ENCODE assay signal across 8 cellular contexts in genomic region chr17:1684307-1685189, GRCh38. TPM values are rescaled to one million over a fixed set of nuclear protein-coding genes. Genes with fewer than 3 reads are reported as not detected.
DNase-seq lines count a peak whose midpoint lies in the region; ATAC-seq and TF ChIP-seq lines count a peak whose summit lies in the region.

Gene PRPF8, minus strand, starts transcription at chr17:1684867. Its CDS starts 296 bp downstream, at chr17:1684571.

- DNase-seq in BJ (ENCODE audit: low read depth), result peak; percentile 87
- DNase-seq in NCI-H526 treated with DMSO at 0.1 percent for 48 hours (lab: John Stamatoyannopoulos, UW), result peak; percentile 86
- DNase-seq in activated CD4-positive, alpha-beta T cell treated with anti-CD3 and anti-CD28 coated beads, Interleukin-2, amount 10 ng/mL, durations not matched to agents 24 days and 14 days, result peak; percentile 100
- DNase-seq in coronary artery (ENCODE audit: low spot score), result peak; percentile 99
- peak; percentile 98 for DNase-seq in left colon
- peak; percentile 98 for DNase-seq in stimulated activated CD4-positive, alpha-beta T cell treated with anti-CD3 and anti-CD28 coated beads, Interleukin-1b, Interleukin-23, amount 100 ng/mL, for 48 hours

- CTCF ChIA-PET in BJ (lab: Yijun Ruan, JAX), result interaction anchor here (0.8 to 3.1 kb wide), 4 partner anchors 10 to 37 kb away, joined by 3 to 13 read pairs (median 4); partner anchors contain the start of gene RILP

- H3K27ac Mint-ChIP-seq in activated CD4-positive, alpha-beta T cell treated with anti-CD3 and anti-CD28 coated beads, Interleukin-2, amount 10 ng/mL, durations not matched to agents 24 days and 14 days, result peak within 1 kb of the TSS; percentile 97

- intact Hi-C loops in activated CD4-positive, alpha-beta T cell treated with anti-CD3 and anti-CD28 coated beads, Interleukin-2, amount 10 ng/mL, durations not matched to agents 24 days and 14 days (cut with micrococcal nuclease), result loop anchor here (2.0 kb wide), 2 partner anchors 32 to 36 kb away; partner anchors contain the start of gene RILP
- intact Hi-C loops in left colon (cut with DNase I, micrococcal nuclease), result no loop called here

- peaks cover 21% of the 10 kb centered on the region for H3K36me3 ChIP-seq in BJ (ENCODE audit: control insufficient read depth, insufficient read depth, low read length)

- peaks cover 30% of the 10 kb centered on the region for H3K4me1 Mint-ChIP-seq in activated CD4-positive, alpha-beta T cell treated with anti-CD3 and anti-CD28 coated beads, Interleukin-2, amount 10 ng/mL, durations not matched to agents 24 days and 14 days

- H3K4me3 Mint-ChIP-seq in activated CD4-positive, alpha-beta T cell treated with anti-CD3 and anti-CD28 coated beads, Interleukin-2, amount 10 ng/mL, durations not matched to agents 24 days and 14 days, result peak within 1 kb of the TSS; percentile 98

- ATAC-seq in GM19324 (IDR thresholded peaks at IDR 0.05; ENCODE audit: low FRiP score, unreplicated experiment), result peak; percentile 98
- ATAC-seq in HG03469 (IDR thresholded peaks at IDR 0.05; ENCODE audit: unreplicated experiment), result peak; percentile 91
- ATAC-seq in left colon, result peak; percentile 98

- H3K27me3 ChIP-seq in BJ (ENCODE audit: control insufficient read depth, insufficient read depth, low read length), result no peaks in the 10 kb centered on the region

- TF ChIP-seq CTCF in BJ (IDR thresholded peaks at IDR 0.05; ENCODE audit: insufficient read depth, low read depth, low read length) (no peak), coronary artery (IDR thresholded peaks at IDR 0.05) (no peak)

- peak within 1 kb of the TSS; percentile 97 for H3K4me3 ChIP-seq in BJ (ENCODE audit: low read depth, low read length)
- peak within 1 kb of the TSS; percentile 85 for H3K4me3 ChIP-seq in coronary artery

- H3K36me3 Mint-ChIP-seq in activated CD4-positive, alpha-beta T cell treated with anti-CD3 and anti-CD28 coated beads, Interleukin-2, amount 10 ng/mL, durations not matched to agents 24 days and 14 days (ENCODE audit: low read depth), result peaks cover 49% of the 10 kb centered on the region

- H3K27ac ChIP-seq in coronary artery, result peak within 1 kb of the TSS; percentile 68 to 92

- no peaks in the 10 kb centered on the region for H3K9me3 Mint-ChIP-seq in activated CD4-positive, alpha-beta T cell treated with anti-CD3 and anti-CD28 coated beads, Interleukin-2, amount 10 ng/mL, durations not matched to agents 24 days and 14 days

- POLR2A ChIA-PET in BJ (lab: Charles Lee), result interaction anchor here (0.7 to 1.0 kb wide), 2 partner anchors 35 to 119 kb away, joined by 3 to 14 read pairs; partner anchors contain the start of gene RILP

- H3K27me3 Mint-ChIP-seq in activated CD4-positive, alpha-beta T cell treated with anti-CD3 and anti-CD28 coated beads, Interleukin-2, amount 10 ng/mL, durations not matched to agents 24 days and 14 days, result no peaks in the 10 kb centered on the region

RNA-seq across cellular contexts. Expression of gene PRPF8, which starts in this region (rescaled TPM):
- polyA plus RNA-seq in BJ (2011; rRNA removed), result 113 and 194 TPM in 2 replicates
- polyA minus RNA-seq in BJ (2011; rRNA and poly(A)+ RNA removed), result 292 and 302 TPM in 2 replicates
- total RNA-seq in activated CD4-positive, alpha-beta T cell treated with anti-CD3 and anti-CD28 coated beads, Interleukin-2, amount 10 ng/mL, durations not matched to agents 24 days and 14 days, result 432 and 442 TPM in 2 replicates
- total RNA-seq in left colon, result 100 to 1,000 TPM; 162 to 204 TPM

Comparison
In these comparisons a context has a peak if more than half of its experiments do, and no peak if none do; other contexts are left out.
1. Peak in every context shown above with its lines: DNase-seq, ATAC-seq, H3K4me3 ChIP-seq and H3K27ac ChIP-seq.